ENCODE assay signal across 1 cellular context in the genomic region with DNA sequence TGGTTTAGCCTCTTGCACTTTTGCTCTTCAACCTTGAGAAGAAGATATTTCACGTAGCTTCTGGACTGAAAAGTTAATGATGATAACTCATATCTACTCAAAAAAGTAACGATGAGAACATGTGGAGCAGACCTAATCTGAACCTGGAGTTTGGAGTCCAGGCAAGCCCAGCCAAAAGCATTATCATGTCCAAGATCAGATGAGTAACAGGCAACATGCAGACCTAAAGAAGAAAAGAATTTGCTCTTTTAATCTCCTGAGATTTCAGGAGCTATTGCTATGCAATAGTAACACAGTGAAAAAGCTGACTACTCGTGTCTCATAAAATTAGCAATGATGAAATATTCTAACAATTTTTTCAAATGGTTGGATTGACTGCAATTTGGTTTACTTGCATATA.
TF ChIP-seq lines count a peak whose summit lies in the region.

No MANE protein-coding gene starts in this region.

TF ChIP-seq in GM23338, 12 proteins besides CTCF, POLR2A, EP300 and RAD21 (continued from another document):
- TF ChIP-seq, protein P1, sequence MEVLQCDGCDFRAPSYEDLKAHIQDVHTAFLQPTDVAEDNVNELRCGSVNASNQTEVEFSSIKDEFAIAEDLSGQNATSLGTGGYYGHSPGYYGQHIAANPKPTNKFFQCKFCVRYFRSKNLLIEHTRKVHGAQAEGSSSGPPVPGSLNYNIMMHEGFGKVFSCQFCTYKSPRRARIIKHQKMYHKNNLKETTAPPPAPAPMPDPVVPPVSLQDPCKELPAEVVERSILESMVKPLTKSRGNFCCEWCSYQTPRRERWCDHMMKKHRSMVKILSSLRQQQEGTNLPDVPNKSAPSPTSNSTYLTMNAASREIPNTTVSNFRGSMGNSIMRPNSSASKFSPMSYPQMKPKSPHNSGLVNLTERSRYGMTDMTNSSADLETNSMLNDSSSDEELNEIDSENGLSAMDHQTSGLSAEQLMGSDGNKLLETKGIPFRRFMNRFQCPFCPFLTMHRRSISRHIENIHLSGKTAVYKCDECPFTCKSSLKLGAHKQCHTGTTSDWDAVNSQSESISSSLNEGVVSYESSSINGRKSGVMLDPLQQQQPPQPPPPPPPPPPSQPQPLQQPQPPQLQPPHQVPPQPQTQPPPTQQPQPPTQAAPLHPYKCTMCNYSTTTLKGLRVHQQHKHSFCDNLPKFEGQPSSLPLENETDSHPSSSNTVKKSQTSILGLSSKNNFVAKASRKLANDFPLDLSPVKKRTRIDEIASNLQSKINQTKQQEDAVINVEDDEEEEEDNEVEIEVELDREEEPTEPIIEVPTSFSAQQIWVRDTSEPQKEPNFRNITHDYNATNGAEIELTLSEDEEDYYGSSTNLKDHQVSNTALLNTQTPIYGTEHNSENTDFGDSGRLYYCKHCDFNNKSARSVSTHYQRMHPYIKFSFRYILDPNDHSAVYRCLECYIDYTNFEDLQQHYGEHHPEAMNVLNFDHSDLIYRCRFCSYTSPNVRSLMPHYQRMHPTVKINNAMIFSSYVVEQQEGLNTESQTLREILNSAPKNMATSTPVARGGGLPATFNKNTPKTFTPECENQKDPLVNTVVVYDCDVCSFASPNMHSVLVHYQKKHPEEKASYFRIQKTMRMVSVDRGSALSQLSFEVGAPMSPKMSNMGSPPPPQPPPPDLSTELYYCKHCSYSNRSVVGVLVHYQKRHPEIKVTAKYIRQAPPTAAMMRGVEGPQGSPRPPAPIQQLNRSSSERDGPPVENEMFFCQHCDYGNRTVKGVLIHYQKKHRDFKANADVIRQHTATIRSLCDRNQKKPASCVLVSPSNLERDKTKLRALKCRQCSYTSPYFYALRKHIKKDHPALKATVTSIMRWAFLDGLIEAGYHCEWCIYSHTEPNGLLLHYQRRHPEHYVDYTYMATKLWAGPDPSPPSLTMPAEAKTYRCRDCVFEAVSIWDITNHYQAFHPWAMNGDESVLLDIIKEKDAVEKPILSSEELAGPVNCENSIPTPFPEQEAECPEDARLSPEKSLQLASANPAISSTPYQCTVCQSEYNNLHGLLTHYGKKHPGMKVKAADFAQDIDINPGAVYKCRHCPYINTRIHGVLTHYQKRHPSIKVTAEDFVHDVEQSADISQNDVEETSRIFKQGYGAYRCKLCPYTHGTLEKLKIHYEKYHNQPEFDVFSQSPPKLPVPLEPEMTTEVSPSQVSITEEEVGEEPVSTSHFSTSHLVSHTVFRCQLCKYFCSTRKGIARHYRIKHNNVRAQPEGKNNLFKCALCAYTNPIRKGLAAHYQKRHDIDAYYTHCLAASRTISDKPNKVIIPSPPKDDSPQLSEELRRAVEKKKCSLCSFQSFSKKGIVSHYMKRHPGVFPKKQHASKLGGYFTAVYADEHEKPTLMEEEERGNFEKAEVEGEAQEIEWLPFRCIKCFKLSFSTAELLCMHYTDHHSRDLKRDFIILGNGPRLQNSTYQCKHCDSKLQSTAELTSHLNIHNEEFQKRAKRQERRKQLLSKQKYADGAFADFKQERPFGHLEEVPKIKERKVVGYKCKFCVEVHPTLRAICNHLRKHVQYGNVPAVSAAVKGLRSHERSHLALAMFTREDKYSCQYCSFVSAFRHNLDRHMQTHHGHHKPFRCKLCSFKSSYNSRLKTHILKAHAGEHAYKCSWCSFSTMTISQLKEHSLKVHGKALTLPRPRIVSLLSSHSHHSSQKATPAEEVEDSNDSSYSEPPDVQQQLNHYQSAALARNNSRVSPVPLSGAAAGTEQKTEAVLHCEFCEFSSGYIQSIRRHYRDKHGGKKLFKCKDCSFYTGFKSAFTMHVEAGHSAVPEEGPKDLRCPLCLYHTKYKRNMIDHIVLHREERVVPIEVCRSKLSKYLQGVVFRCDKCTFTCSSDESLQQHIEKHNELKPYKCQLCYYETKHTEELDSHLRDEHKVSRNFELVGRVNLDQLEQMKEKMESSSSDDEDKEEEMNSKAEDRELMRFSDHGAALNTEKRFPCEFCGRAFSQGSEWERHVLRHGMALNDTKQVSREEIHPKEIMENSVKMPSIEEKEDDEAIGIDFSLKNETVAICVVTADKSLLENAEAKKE (CRISPR knock-in tag; IDR thresholded peaks at IDR 0.05), result no peak
- TF ChIP-seq POLR2AphosphoS5 (IDR thresholded peaks at IDR 0.05; ENCODE audit: low read depth) (no peak), ZNF331 (CRISPR knock-in tag; IDR thresholded peaks at IDR 0.05; ENCODE audit: low read depth) (no peak), ZNF114 (CRISPR knock-in tag; IDR thresholded peaks at IDR 0.05) (no peak), STAT1 (IDR thresholded peaks at IDR 0.05; ENCODE audit: unreplicated experiment) (no peak), EZH2phosphoT487 (IDR thresholded peaks at IDR 0.05; ENCODE audit: unreplicated experiment) (no peak), JUNB (IDR thresholded peaks at IDR 0.05; ENCODE audit: unreplicated experiment) (no peak), CREB1 (CRISPR knock-in tag; IDR thresholded peaks at IDR 0.05; ENCODE audit: low read depth) (no peak)
- TF ChIP-seq, protein P2, sequence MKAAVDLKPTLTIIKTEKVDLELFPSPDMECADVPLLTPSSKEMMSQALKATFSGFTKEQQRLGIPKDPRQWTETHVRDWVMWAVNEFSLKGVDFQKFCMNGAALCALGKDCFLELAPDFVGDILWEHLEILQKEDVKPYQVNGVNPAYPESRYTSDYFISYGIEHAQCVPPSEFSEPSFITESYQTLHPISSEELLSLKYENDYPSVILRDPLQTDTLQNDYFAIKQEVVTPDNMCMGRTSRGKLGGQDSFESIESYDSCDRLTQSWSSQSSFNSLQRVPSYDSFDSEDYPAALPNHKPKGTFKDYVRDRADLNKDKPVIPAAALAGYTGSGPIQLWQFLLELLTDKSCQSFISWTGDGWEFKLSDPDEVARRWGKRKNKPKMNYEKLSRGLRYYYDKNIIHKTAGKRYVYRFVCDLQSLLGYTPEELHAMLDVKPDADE (IDR thresholded peaks at IDR 0.05), result no peak
